Comparison of ENCODE assay signal across 8 cellular contexts in genomic region chr2:109318150-109318948, GRCh38.
DNase-seq lines count a peak whose midpoint lies in the region; ATAC-seq and TF ChIP-seq lines count a peak whose summit lies in the region.

No MANE protein-coding gene starts in this region.

- no peak overlapping the region for H2AK5ac ChIP-seq in trophoblast cell (ENCODE audit: low read length)

- H3K4ac ChIP-seq in trophoblast cell (ENCODE audit: low read depth, low read length), result no peak overlapping the region

- no peaks in the 10 kb centered on the region for H3K36me3 Mint-ChIP-seq in activated CD8-positive, alpha-beta T cell treated with anti-CD3 and anti-CD28 coated beads for 36 hours (ENCODE audit: low read depth)

- no peak overlapping the region for H2BK12ac ChIP-seq in trophoblast cell (ENCODE audit: low read length)

- H3K9ac ChIP-seq in trophoblast cell (ENCODE audit: low read length), result no peak overlapping the region

- no peaks in the 10 kb centered on the region for H3K36me3 ChIP-seq in RWPE2 (ENCODE audit: low read depth)
- no peaks in the 10 kb centered on the region for H3K36me3 ChIP-seq in trophoblast cell (ENCODE audit: control insufficient read depth in 1 of 2, insufficient read depth in 2 of 2, low read length in 2 of 2)

- no peak overlapping the region for H4K12ac ChIP-seq in trophoblast cell (ENCODE audit: low read depth, low read length)

- no peak overlapping the region for H3K4me2 ChIP-seq in trophoblast cell (ENCODE audit: low read length)

- TF ChIP-seq CTCF in RWPE2 (IDR thresholded peaks at IDR 0.05; ENCODE audit: poor library complexity, severe bottlenecking), result peak; percentile 35
- no peak for TF ChIP-seq CTCF in GM10248 (IDR thresholded peaks at IDR 0.05; ENCODE audit: control extremely low read depth, extremely low read depth, low read depth, missing control alignments)
- no peak for TF ChIP-seq CTCF in activated CD8-positive, alpha-beta T cell treated with anti-CD3 and anti-CD28 coated beads for 36 hours (IDR thresholded peaks at IDR 0.05)

- peaks cover 18% of the 10 kb centered on the region for H3K4me1 Mint-ChIP-seq in activated CD8-positive, alpha-beta T cell treated with anti-CD3 and anti-CD28 coated beads for 36 hours (ENCODE audit: low read depth)

- no peak overlapping the region for H3K14ac ChIP-seq in trophoblast cell (ENCODE audit: low read length)

- H3K79me1 ChIP-seq in trophoblast cell (ENCODE audit: low read length), result no peaks in the 10 kb centered on the region

- ATAC-seq in RWPE2 (ENCODE audit: low read depth), result peak; percentile 33
- ATAC-seq in HG03439 (IDR thresholded peaks at IDR 0.05; ENCODE audit: unreplicated experiment), result no peak
- no peak for ATAC-seq in activated CD8-positive, alpha-beta T cell treated with anti-CD3 and anti-CD28 coated beads for 36 hours

- H2AFZ ChIP-seq in trophoblast cell (ENCODE audit: insufficient read depth, low read length, poor library complexity), result no peak overlapping the region

- POLR2A ChIA-PET in GM10248 (lab: Yijun Ruan, JAX), result no interaction called here
- POLR2A ChIA-PET in activated CD8-positive, alpha-beta T cell treated with anti-CD3 and anti-CD28 coated beads for 36 hours (lab: Charles Lee), result no interaction called here

- H3K4me3 Mint-ChIP-seq in activated CD8-positive, alpha-beta T cell treated with anti-CD3 and anti-CD28 coated beads for 36 hours, result no peak overlapping the region

- no peak overlapping the region for H3K4me3 ChIP-seq in RWPE2 (ENCODE audit: severe bottlenecking)
- H3K4me3 ChIP-seq in trophoblast cell (ENCODE audit: low read depth, low read length), result no peak overlapping the region

- DNase-seq in AG20443 (ENCODE audit: low spot score), result peak; percentile 89
- no peak for DNase-seq in RWPE2 (ENCODE audit: low spot score)
- peak; percentile 63 for DNase-seq in foreskin melanocyte
- DNase-seq in trophoblast cell, result peak; percentile 5 to 69
- DNase-seq in HPDE6-E6E7 (ENCODE audit: extremely low spot score), result no peak
- no peak for DNase-seq in GM10248 (ENCODE audit: extremely low spot score)
- no peak for DNase-seq in activated CD8-positive, alpha-beta T cell treated with anti-CD3 and anti-CD28 coated beads for 36 hours

- H3K27ac Mint-ChIP-seq in activated CD8-positive, alpha-beta T cell treated with anti-CD3 and anti-CD28 coated beads for 36 hours, result no peak overlapping the region

- no peak overlapping the region for H4K91ac ChIP-seq in trophoblast cell (ENCODE audit: low read depth, low read length)

- no peak overlapping the region for H4K8ac ChIP-seq in trophoblast cell (ENCODE audit: low read depth, low read length)

- CTCF ChIA-PET in GM10248 (lab: Yijun Ruan, JAX), result no interaction called here
- CTCF ChIA-PET in activated CD8-positive, alpha-beta T cell treated with anti-CD3 and anti-CD28 coated beads for 36 hours (lab: Charles Lee), result no interaction called here

- intact Hi-C loops in activated CD8-positive, alpha-beta T cell treated with anti-CD3 and anti-CD28 coated beads for 36 hours (cut with micrococcal nuclease), result no loop called here

- no peaks in the 10 kb centered on the region for H3K27me3 ChIP-seq in RWPE2 (ENCODE audit: insufficient read depth, poor library complexity, severe bottlenecking)
- H3K27me3 ChIP-seq in trophoblast cell (ENCODE audit: insufficient read depth, low read length), result no peaks in the 10 kb centered on the region

- no peak overlapping the region for H3K27ac ChIP-seq in RWPE2 (ENCODE audit: poor library complexity, severe bottlenecking)
- no peak overlapping the region for H3K27ac ChIP-seq in trophoblast cell (ENCODE audit: low read depth, low read length)

- no peaks in the 10 kb centered on the region for H3K79me2 ChIP-seq in trophoblast cell (ENCODE audit: control insufficient read depth, insufficient read depth, low read length, poor library complexity)

- H3K9me3 ChIP-seq in RWPE2 (ENCODE audit: severe bottlenecking) (no peaks in the 10 kb centered on the region), trophoblast cell (ENCODE audit: insufficient read depth, low read depth, low read length) (peaks cover 2% of the 10 kb centered on the region)

- no peaks in the 10 kb centered on the region for H3K27me3 Mint-ChIP-seq in activated CD8-positive, alpha-beta T cell treated with anti-CD3 and anti-CD28 coated beads for 36 hours

- peaks cover 21% of the 10 kb centered on the region for H3K4me1 ChIP-seq in RWPE2 (ENCODE audit: insufficient read depth, poor library complexity, severe bottlenecking)
- H3K4me1 ChIP-seq in trophoblast cell (ENCODE audit: control insufficient read depth in 1 of 2, insufficient read depth in 2 of 2, low read length in 2 of 2), result no peaks in the 10 kb centered on the region

- no peak overlapping the region for H2BK5ac ChIP-seq in trophoblast cell (ENCODE audit: low read depth, low read length, poor library complexity)

- no peak overlapping the region for H3K23ac ChIP-seq in trophoblast cell (ENCODE audit: low read length)

- no peak overlapping the region for H2BK120ac ChIP-seq in trophoblast cell (ENCODE audit: insufficient read depth, low read length, poor library complexity)

- WGBS in trophoblast cell (ENCODE audit: extremely low coverage, insufficient coverage, insufficient read length), result no CpG with 5 or more reads among the region's 22 CpGs

- no peak overlapping the region for H3K18ac ChIP-seq in trophoblast cell (ENCODE audit: low read length)

- no peaks in the 10 kb centered on the region for H3K9me3 Mint-ChIP-seq in activated CD8-positive, alpha-beta T cell treated with anti-CD3 and anti-CD28 coated beads for 36 hours

Comparison
In these comparisons a context has a peak if more than half of its experiments do, and no peak if none do; other contexts are left out.
1. DNase-seq: peak in AG20443 (single experiment), foreskin melanocyte (single experiment) and trophoblast cell (2 of 2); none in RWPE2 (single experiment), HPDE6-E6E7 (single experiment), GM10248 (single experiment) and activated CD8-positive, alpha-beta T cell treated with anti-CD3 and anti-CD28 coated beads for 36 hours (single experiment).